ENCODE assay signal across 1 cellular context in genomic region chr16:89385712-89386111, GRCh38.
TF ChIP-seq lines count a peak whose summit lies in the region.

No MANE protein-coding gene starts in this region.

TF ChIP-seq in WTC11, 78 proteins besides CTCF, POLR2A, EP300 and RAD21 (continued from another document):
- TF ChIP-seq AFF4 (CRISPR knock-in tag; IDR thresholded peaks at IDR 0.05; ENCODE audit: borderline replicate concordance) (no peak), ZNF532 (CRISPR knock-in tag; IDR thresholded peaks at IDR 0.05; ENCODE audit: borderline replicate concordance) (no peak)
